ENCODE assay signal across 10 cellular contexts in genomic region chr7:32761451-32762320, GRCh38.
DNase-seq lines count a peak whose midpoint lies in the region; ATAC-seq and TF ChIP-seq lines count a peak whose summit lies in the region.
"Had no signal": no experiment of that assay in that cellular context is flagged by ENCODE, and none has a peak within 500 bp of the region (broad histone marks: within the 10 kb centered on the region; RNA-seq: fewer than 3 reads in every experiment).

No MANE protein-coding gene starts in this region.

- H3K9me3 Mint-ChIP-seq in dendritic cell treated with granulocyte-macrophage colony-stimulating factor and Interleukin-4, amounts not matched to agents 40 ng/mL and 50 ng/mL, for 4 days = no peaks in the 10 kb centered on the region
- H3K9me3 Mint-ChIP-seq in stimulated activated naive CD8-positive, alpha-beta T cell treated with anti-CD3 and anti-CD28 coated beads, Interleukin-15, amount 100 ng/mL, for 72 hours = no peaks in the 10 kb centered on the region

- H3K36me3 ChIP-seq in kidney epithelial cell (ENCODE audit: control insufficient read depth, insufficient read depth, low read length) = no peaks in the 10 kb centered on the region

- ATAC-seq in stimulated activated naive CD8-positive, alpha-beta T cell treated with anti-CD3 and anti-CD28 coated beads, Interleukin-15, amount 100 ng/mL, for 72 hours = no peak
- ATAC-seq in HG02798 (IDR thresholded peaks at IDR 0.05; ENCODE audit: poor library complexity, unreplicated experiment) (no peak), esophagus mucosa (no peak)

- peak; percentile 18 for DNase-seq in activated T-cell treated with anti-CD3 and anti-CD28 coated beads, Interleukin-2, amount 50 U/mL, for 1 hour
- no peak for DNase-seq in activated T-cell treated with anti-CD3 and anti-CD28 coated beads for 4 hours
- DNase-seq in kidney epithelial cell (ENCODE audit: low read depth) = no peak
- no peak for DNase-seq in stimulated activated naive CD8-positive, alpha-beta T cell treated with anti-CD3 and anti-CD28 coated beads, Interleukin-15, amount 100 ng/mL, for 72 hours
- no peak for DNase-seq in NK-92 treated with Interleukin-12 subunit alpha and Interleukin-12 subunit beta, amount 100 ng/mL, for 24 hours (lab: John Stamatoyannopoulos, UW)
- DNase-seq: DND-41, NCI-H1694 had no signal

- H3K4me3 Mint-ChIP-seq in dendritic cell treated with granulocyte-macrophage colony-stimulating factor and Interleukin-4, amounts not matched to agents 40 ng/mL and 50 ng/mL, for 4 days = peak overlapping the region; percentile 67
- H3K4me3 Mint-ChIP-seq in stimulated activated naive CD8-positive, alpha-beta T cell treated with anti-CD3 and anti-CD28 coated beads, Interleukin-15, amount 100 ng/mL, for 72 hours = peak overlapping the region; percentile 45 to 64

- H3K36me3 Mint-ChIP-seq in dendritic cell treated with granulocyte-macrophage colony-stimulating factor and Interleukin-4, amounts not matched to agents 40 ng/mL and 50 ng/mL, for 4 days (ENCODE audit: low read depth) = no peaks in the 10 kb centered on the region

- intact Hi-C loops in dendritic cell treated with granulocyte-macrophage colony-stimulating factor and Interleukin-4, amounts not matched to agents 40 ng/mL and 50 ng/mL, for 4 days (cut with micrococcal nuclease) = no loop called here

- H3K4me1 Mint-ChIP-seq in dendritic cell treated with granulocyte-macrophage colony-stimulating factor and Interleukin-4, amounts not matched to agents 40 ng/mL and 50 ng/mL, for 4 days (ENCODE audit: low read depth) = peaks cover 23% of the 10 kb centered on the region
- peaks cover 18% of the 10 kb centered on the region for H3K4me1 Mint-ChIP-seq in stimulated activated naive CD8-positive, alpha-beta T cell treated with anti-CD3 and anti-CD28 coated beads, Interleukin-15, amount 100 ng/mL, for 72 hours

- TF ChIP-seq CTCF in kidney epithelial cell (IDR thresholded peaks at IDR 0.05; ENCODE audit: insufficient read depth, low read length, poor library complexity, severe bottlenecking) = peak; percentile 11

- H3K4me3 ChIP-seq in kidney epithelial cell (ENCODE audit: low read depth, low read length) = peak overlapping the region; percentile 24

- H3K27ac Mint-ChIP-seq in dendritic cell treated with granulocyte-macrophage colony-stimulating factor and Interleukin-4, amounts not matched to agents 40 ng/mL and 50 ng/mL, for 4 days = no peak overlapping the region
- no peak overlapping the region for H3K27ac Mint-ChIP-seq in stimulated activated naive CD8-positive, alpha-beta T cell treated with anti-CD3 and anti-CD28 coated beads, Interleukin-15, amount 100 ng/mL, for 72 hours

- H3K27me3 Mint-ChIP-seq in dendritic cell treated with granulocyte-macrophage colony-stimulating factor and Interleukin-4, amounts not matched to agents 40 ng/mL and 50 ng/mL, for 4 days = peaks cover 34% of the 10 kb centered on the region
- H3K27me3 Mint-ChIP-seq in stimulated activated naive CD8-positive, alpha-beta T cell treated with anti-CD3 and anti-CD28 coated beads, Interleukin-15, amount 100 ng/mL, for 72 hours = peaks cover 51% of the 10 kb centered on the region

- H3K27me3 ChIP-seq in kidney epithelial cell (ENCODE audit: control insufficient read depth, insufficient read depth, low read length) = peaks cover 7% of the 10 kb centered on the region
